In genomic region chr12:1532367-1532752, GRCh38 we compare ENCODE assay signal across 2 cellular contexts.
TF ChIP-seq lines count a peak whose summit lies in the region.

No MANE protein-coding gene starts in this region.

TF ChIP-seq in SK-N-SH, 30 proteins besides CTCF, POLR2A, EP300 and RAD21 (continued from another document):
- TF ChIP-seq PBX3 (IDR thresholded peaks at IDR 0.05) = no peak
- no peak for TF ChIP-seq GABPA (IDR thresholded peaks at IDR 0.05; ENCODE audit: low read depth)
- no peak for TF ChIP-seq NFIC (IDR thresholded peaks at IDR 0.05; ENCODE audit: borderline replicate concordance)
- TF ChIP-seq SIN3A (IDR thresholded peaks at IDR 0.05; ENCODE audit: borderline replicate concordance, low read depth, low read length) = no peak

TF ChIP-seq in SK-N-SH treated with all-trans-retinoic acid at 6 μM for 48 hours, 23 proteins besides CTCF, POLR2A, EP300 and RAD21 (continued from another document):
- TF ChIP-seq POU6F1 (CRISPR knock-in tag; IDR thresholded peaks at IDR 0.05; ENCODE audit: borderline replicate concordance, low read depth) (no peak), TSHZ2 (CRISPR knock-in tag; IDR thresholded peaks at IDR 0.05) (no peak), PPARA (CRISPR knock-in tag; IDR thresholded peaks at IDR 0.05; ENCODE audit: borderline replicate concordance) (no peak)
